In genomic region chr1:245458234-245458633, GRCh38 we compare ENCODE assay signal across 24 cellular contexts.
A peak's percentile ranks its signal among the peaks of the same experiment; 100 is the strongest.
DNase-seq lines count a peak whose midpoint lies in the region; ATAC-seq, FAIRE-seq and TF ChIP-seq lines count a peak whose summit lies in the region.
"Had no signal": no experiment of that assay in that cellular context is flagged by ENCODE, and none has a peak within 500 bp of the region (broad histone marks: within the 10 kb centered on the region; RNA-seq: fewer than 3 reads in every experiment).

No MANE protein-coding gene starts in this region.

- H2BK120ac ChIP-seq in trophoblast cell (ENCODE audit: insufficient read depth, low read length, poor library complexity) = peak overlapping the region; percentile 74

- H3K79me1 ChIP-seq in trophoblast cell (ENCODE audit: low read length) = peaks cover 10% of the 10 kb centered on the region

- no peak overlapping the region for H3K23ac ChIP-seq in trophoblast cell (ENCODE audit: low read length)

- TF ChIP-seq CTCF in HFF-Myc (IDR thresholded peaks at IDR 0.05; ENCODE audit: low read depth, low read length, missing control alignments) = no peak
- TF ChIP-seq CTCF in pancreas (IDR thresholded peaks at IDR 0.05) = no peak

- peak overlapping the region; percentile 54 for H2BK5ac ChIP-seq in trophoblast cell (ENCODE audit: low read depth, low read length, poor library complexity)

- FAIRE-seq in pancreas (lab: Jason Lieb, UNC) = no peak

- H3K27me3 ChIP-seq in trophoblast cell (ENCODE audit: insufficient read depth, low read length) (no peaks in the 10 kb centered on the region), pancreas (no peaks in the 10 kb centered on the region)
- H3K27me3 ChIP-seq: BE2C, MG63 had no signal

- peak overlapping the region; percentile 21 for H3K4me2 ChIP-seq in trophoblast cell (ENCODE audit: low read length)
- H3K4me2 ChIP-seq: GM23338, SK-N-SH had no signal

- H3K79me2 ChIP-seq in trophoblast cell (ENCODE audit: control insufficient read depth, insufficient read depth, low read length, poor library complexity) = no peaks in the 10 kb centered on the region

- peak overlapping the region; percentile 4 for H3K18ac ChIP-seq in trophoblast cell (ENCODE audit: low read length)

- no peak overlapping the region for H4K12ac ChIP-seq in trophoblast cell (ENCODE audit: low read depth, low read length)

- no peak overlapping the region for H4K8ac ChIP-seq in trophoblast cell (ENCODE audit: low read depth, low read length)

- H3K27ac ChIP-seq in trophoblast cell (ENCODE audit: low read depth, low read length) = peak overlapping the region; percentile 63
- H3K27ac ChIP-seq in pancreas = no peak overlapping the region
- H3K27ac ChIP-seq: 22Rv1, HL-60 had no signal

- no peak overlapping the region for H3K4ac ChIP-seq in trophoblast cell (ENCODE audit: low read depth, low read length)

- H3K14ac ChIP-seq in trophoblast cell (ENCODE audit: low read length) = no peak overlapping the region

- H4K91ac ChIP-seq in trophoblast cell (ENCODE audit: low read depth, low read length) = peak overlapping the region; percentile 81

- ATAC-seq in GM19463 (IDR thresholded peaks at IDR 0.05; ENCODE audit: unreplicated experiment) (no peak), pancreas (no peak), GM19452 (IDR thresholded peaks at IDR 0.05; ENCODE audit: unreplicated experiment) (no peak)
- ATAC-seq: GM23338, HCT116 had no signal

- H2AFZ ChIP-seq in trophoblast cell (ENCODE audit: insufficient read depth, low read length, poor library complexity) = no peak overlapping the region
- H2AFZ ChIP-seq: GM23338 had no signal

- peaks cover 3 to 4% of the 10 kb centered on the region in 2 experiments for H3K36me3 ChIP-seq in trophoblast cell (ENCODE audit: control insufficient read depth in 1 of 2, insufficient read depth in 2 of 2, low read length in 2 of 2)
- H3K36me3 ChIP-seq in pancreas = no peaks in the 10 kb centered on the region
- H3K36me3 ChIP-seq: BE2C, MG63 had no signal

- H3K4me3 ChIP-seq in HFF-Myc (replicated peaks; ENCODE audit: low read depth, low read length) (no peak overlapping the region), trophoblast cell (ENCODE audit: low read depth, low read length) (no peak overlapping the region), pancreas (no peak overlapping the region)
- H3K4me3 ChIP-seq: GM23338, MG63 had no signal

- intact Hi-C loops in pancreas (cut with DNase I) = no loop called here

- no peak overlapping the region for H3K9ac ChIP-seq in trophoblast cell (ENCODE audit: low read length)
- H3K9ac ChIP-seq: SK-N-SH had no signal

- no CpG with 5 or more reads among the region's 7 CpGs for WGBS in trophoblast cell (ENCODE audit: extremely low coverage, insufficient coverage, insufficient read length)
- 74 to 90% methylated on average over 7 of the region's 7 CpGs for WGBS in pancreas, 2 donors

- H3K9me3 ChIP-seq in trophoblast cell (ENCODE audit: insufficient read depth, low read depth, low read length) (no peaks in the 10 kb centered on the region), pancreas (no peaks in the 10 kb centered on the region)
- H3K9me3 ChIP-seq: BE2C, MG63, SK-N-SH had no signal

- H2AK5ac ChIP-seq in trophoblast cell (ENCODE audit: low read length) = no peak overlapping the region

- H2BK12ac ChIP-seq in trophoblast cell (ENCODE audit: low read length) = peak overlapping the region; percentile 33

- DNase-seq in NCI-H2227 (lab: John Stamatoyannopoulos, UW; ENCODE audit: unreplicated experiment) (peak; percentile 13), NCI-H2227 treated with DMSO at 0.1 percent for 48 hours (lab: John Stamatoyannopoulos, UW) (no peak), HFF-Myc (ENCODE audit: extremely low read depth, low read depth) (peak; percentile 27), cerebellum (ENCODE audit: low spot score) (peak; percentile 74), trophoblast cell (peak; percentile 76 to 79), pancreas (no peak)
- DNase-seq: BE2C; Calu3; CD4-positive, alpha-beta memory T cell; DMS53; MG63; NCI-H1092; NCI-H2029 treated with DMSO at 0.1 percent for 48 hours; NCI-H2171 treated with DMSO at 0.1 percent for 48 hours; NCI-H510A; NCI-H748 treated with DMSO at 0.1 percent for 48 hours; SHP77 treated with DMSO at 0.1 percent for 48 hours; SK-N-SH had no signal

- H3K4me1 ChIP-seq in trophoblast cell (ENCODE audit: control insufficient read depth in 1 of 2, insufficient read depth in 2 of 2, low read length in 2 of 2) (peaks cover 11 to 22% of the 10 kb centered on the region in 2 experiments), pancreas (no peaks in the 10 kb centered on the region)

Comparison
In these comparisons a context has a peak if more than half of its experiments do, and no peak if none do; other contexts are left out.
1. DNase-seq: peak in NCI-H2227 (single experiment), HFF-Myc (single experiment), cerebellum (single experiment) and trophoblast cell (2 of 2); none in NCI-H2227 treated with DMSO at 0.1 percent for 48 hours (single experiment) and pancreas (0 of 6).